ENCODE assay signal across 1 cellular context in genomic region chr9:128065907-128066712, GRCh38.
TF ChIP-seq lines count a peak whose summit lies in the region.

No MANE protein-coding gene starts in this region.

TF ChIP-seq in IMR-90, 13 proteins besides CTCF, POLR2A, EP300 and RAD21 (continued from another document):
- TF ChIP-seq SMC3 (IDR thresholded peaks at IDR 0.05; ENCODE audit: low read depth, low read length) (no peak), MAZ (IDR thresholded peaks at IDR 0.05; ENCODE audit: borderline replicate concordance, low read depth, low read length) (no peak), FOS (IDR thresholded peaks at IDR 0.05; ENCODE audit: low read depth, low read length) (no peak)
